In the genomic region with DNA sequence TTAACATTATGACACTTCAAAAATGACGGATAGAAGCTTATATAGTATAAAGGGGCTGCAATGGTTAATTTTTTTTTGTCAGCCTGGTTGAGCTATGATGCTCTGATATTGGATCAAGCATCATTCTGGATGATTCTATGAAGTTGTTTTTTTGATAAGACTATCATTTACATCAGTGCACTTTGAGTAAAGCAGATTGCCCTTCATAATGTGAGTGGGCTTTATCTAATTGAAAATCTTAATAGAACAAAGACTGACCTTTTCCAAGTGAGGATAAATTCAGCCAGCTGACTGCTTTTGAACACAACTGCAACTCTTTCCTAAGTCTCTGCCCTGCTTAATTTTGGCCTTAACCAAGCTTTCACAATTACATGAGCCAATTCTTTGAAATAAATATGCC, we compare ENCODE assay signal across 32 cellular contexts.
"Had no signal": no experiment of that assay in that cellular context is flagged by ENCODE, and none has a peak within 500 bp of the region (broad histone marks: within the 10 kb centered on the region; RNA-seq: fewer than 3 reads in every experiment).

No MANE protein-coding gene starts in this region.

- H3K27ac ChIP-seq: adrenal gland, ascending aorta, body of pancreas, brain microvascular endothelial cell, breast epithelium, cardiac muscle cell had no signal

- ATAC-seq: activated naive CD4-positive, alpha-beta T cell treated with anti-CD3 and anti-CD28 coated beads, Interleukin-2, amount 50 U/mL, for 72 hours; activated naive CD8-positive, alpha-beta T cell treated with anti-CD3 and anti-CD28 coated beads, Interleukin-2, amount 50 U/mL, for 24 hours; activated T-cell treated with anti-CD3 and anti-CD28 coated beads, Interleukin-2, amount 50 U/mL, for 4 hours; activated T-cell treated with anti-CD3 and anti-CD28 coated beads, Interleukin-2, amount 50 U/mL, for 72 hours; activated T-helper 17 cell treated with anti-CD3 and anti-CD28 coated beads, Interleukin-2, amount 50 U/mL, for 72 hours; body of pancreas had no signal

- H3K9me3 ChIP-seq: adrenal gland, body of pancreas, breast epithelium had no signal

- DNase-seq: activated effector memory CD4-positive, alpha-beta T cell treated with anti-CD3 and anti-CD28 coated beads, Interleukin-2, amount 50 U/mL, for 16 hours; activated effector memory CD4-positive, alpha-beta T cell treated with Interleukin-2 at 50 U/mL for 16 hours; activated gamma-delta T cell; activated gamma-delta T cell treated with Interleukin-2 at 50 U/mL for 16 hours; activated naive CD4-positive, alpha-beta T cell; activated naive CD4-positive, alpha-beta T cell treated with anti-CD3 and anti-CD28 coated beads for 36 hours; activated naive CD4-positive, alpha-beta T cell treated with anti-CD3 and anti-CD28 coated beads, Interleukin-2, amount 10 ng/mL, durations not matched to agents 7 days and 5 days; activated naive CD4-positive, alpha-beta T cell treated with anti-CD3 and anti-CD28 coated beads, Interleukin-2, amount 50 U/mL, for 16 hours; activated naive CD4-positive, alpha-beta T cell treated with Interleukin-2 at 50 U/mL for 16 hours; activated naive CD8-positive, alpha-beta T cell treated with anti-CD3 and anti-CD28 coated beads for 36 hours; activated naive CD8-positive, alpha-beta T cell treated with anti-CD3 and anti-CD28 coated beads, Interleukin-2, amount 10 ng/mL, durations not matched to agents 7 days and 5 days; activated naive CD8-positive, alpha-beta T cell treated with anti-CD3 and anti-CD28 coated beads, Interleukin-2, amount 50 U/mL, for 24 hours; activated T-cell treated with anti-CD3 and anti-CD28 coated beads, Interleukin-2, amount 50 U/mL, for 1 hour; activated T-cell treated with anti-CD3 and anti-CD28 coated beads, Interleukin-2, amount 50 U/mL, for 24 hours; activated T-cell treated with anti-CD3 and anti-CD28 coated beads, Interleukin-2, amount 50 U/mL, for 4 hours; activated T-cell treated with anti-CD3 and anti-CD28 coated beads, Interleukin-2, amount 50 U/mL, for 48 hours; activated T-cell treated with anti-CD3 and anti-CD28 coated beads, Interleukin-2, amount 50 U/mL, for 72 hours; adrenal gland; amniotic stem cell; amygdala; anterior cingulate cortex; aorta; body of pancreas; brain microvascular endothelial cell; caudate nucleus; central memory CD4-positive, alpha-beta T cell; cerebellar nuclear complex had no signal

- H3K4me1 ChIP-seq: adrenal gland, ascending aorta, body of pancreas, breast epithelium had no signal

- H3K4me3 ChIP-seq: adrenal gland, ascending aorta, body of pancreas, breast epithelium, cardiac muscle cell had no signal

- H3K27me3 ChIP-seq: adrenal gland, ascending aorta, body of pancreas, brain microvascular endothelial cell, breast epithelium, cardiac muscle cell had no signal

- H3K36me3 ChIP-seq: adrenal gland, ascending aorta, brain microvascular endothelial cell, breast epithelium, cardiac muscle cell had no signal
